ENCODE assay signal across 10 cellular contexts in genomic region chr6:25882066-25882496, GRCh38. TPM values are rescaled to one million over a fixed set of nuclear protein-coding genes. Genes with fewer than 3 reads are reported as not detected.
DNase-seq lines count a peak whose midpoint lies in the region; ATAC-seq lines count a peak whose summit lies in the region.
"Had no signal": no experiment of that assay in that cellular context is flagged by ENCODE, and none has a peak within 500 bp of the region (broad histone marks: within the 10 kb centered on the region; RNA-seq: fewer than 3 reads in every experiment).

No MANE protein-coding gene starts in this region.

- no peaks in the 10 kb centered on the region for H3K36me3 Mint-ChIP-seq in activated CD8-positive, alpha-beta T cell treated with anti-CD3 and anti-CD28 coated beads, Interleukin-2, amount 10 ng/mL, durations not matched to agents 7 days and 5 days (ENCODE audit: low read depth)

- peaks cover 9% of the 10 kb centered on the region for H3K4me1 Mint-ChIP-seq in activated CD8-positive, alpha-beta T cell treated with anti-CD3 and anti-CD28 coated beads, Interleukin-2, amount 10 ng/mL, durations not matched to agents 7 days and 5 days (ENCODE audit: low read depth)

- peak overlapping the region; percentile 78 for H3K27ac Mint-ChIP-seq in activated CD8-positive, alpha-beta T cell treated with anti-CD3 and anti-CD28 coated beads, Interleukin-2, amount 10 ng/mL, durations not matched to agents 7 days and 5 days

- peaks cover 15% of the 10 kb centered on the region for H3K27me3 Mint-ChIP-seq in activated CD8-positive, alpha-beta T cell treated with anti-CD3 and anti-CD28 coated beads, Interleukin-2, amount 10 ng/mL, durations not matched to agents 7 days and 5 days (ENCODE audit: low read depth)

- CTCF ChIA-PET in activated CD8-positive, alpha-beta T cell treated with anti-CD3 and anti-CD28 coated beads, Interleukin-2, amount 10 ng/mL, durations not matched to agents 7 days and 5 days (lab: Charles Lee): interaction anchor here (0.6 to 2.2 kb wide), 21 partner anchors 9 to 659 kb away, joined by 3 to 15 read pairs (median 4); partner anchors contain the start of gene SLC17A3

- H3K9me3 Mint-ChIP-seq in activated CD8-positive, alpha-beta T cell treated with anti-CD3 and anti-CD28 coated beads, Interleukin-2, amount 10 ng/mL, durations not matched to agents 7 days and 5 days (ENCODE audit: insufficient read depth): no peaks in the 10 kb centered on the region

- H3K4me3 Mint-ChIP-seq in activated CD8-positive, alpha-beta T cell treated with anti-CD3 and anti-CD28 coated beads, Interleukin-2, amount 10 ng/mL, durations not matched to agents 7 days and 5 days: peak overlapping the region; percentile 85

- DNase-seq in activated CD8-positive, alpha-beta T cell treated with anti-CD3 and anti-CD28 coated beads, Interleukin-2, amount 10 ng/mL, durations not matched to agents 7 days and 5 days: peak; percentile 60
- DNase-seq in germinal center (ENCODE audit: low spot score) (peak; percentile 4), 8988T (no peak), NAMALWA (ENCODE audit: low spot score) (no peak), ureter (ENCODE audit: low spot score) (no peak)
- DNase-seq in stimulated activated CD4-positive, alpha-beta T cell treated with anti-CD3 and anti-CD28 coated beads, Interleukin-15, amount 100 ng/mL, for 24 hours: peak; percentile 38

- POLR2A ChIA-PET in activated CD8-positive, alpha-beta T cell treated with anti-CD3 and anti-CD28 coated beads, Interleukin-2, amount 10 ng/mL, durations not matched to agents 7 days and 5 days (lab: Charles Lee): interaction anchor here (0.9 kb wide), 1 partner anchor 77 kb away, joined by 3 read pairs; no protein-coding TSS in a partner anchor

- ATAC-seq in GM19324 (IDR thresholded peaks at IDR 0.05; ENCODE audit: low FRiP score, unreplicated experiment) (peak; percentile 67), GM19452 (IDR thresholded peaks at IDR 0.05; ENCODE audit: unreplicated experiment) (no peak)
- peak; percentile 85 for ATAC-seq in activated CD8-positive, alpha-beta T cell treated with anti-CD3 and anti-CD28 coated beads, Interleukin-2, amount 10 ng/mL, durations not matched to agents 7 days and 5 days

RNA-seq across cellular contexts. Expression of gene SLC17A3, which starts 8.0 kb away (rescaled TPM):
- total RNA-seq in activated CD8-positive, alpha-beta T cell treated with anti-CD3 and anti-CD28 coated beads, Interleukin-2, amount 10 ng/mL, durations not matched to agents 7 days and 5 days: under 1 TPM; 0.21 to 0.55 TPM
- total RNA-seq in ureter: not detected
- total RNA-seq: ascending aorta, temporal lobe had no signal

RNA-seq across cellular contexts. Expression of gene SLC17A2, which starts 48.4 kb away (rescaled TPM):
- not detected for total RNA-seq in activated CD8-positive, alpha-beta T cell treated with anti-CD3 and anti-CD28 coated beads, Interleukin-2, amount 10 ng/mL, durations not matched to agents 7 days and 5 days
- not detected for total RNA-seq in ureter
- total RNA-seq: ascending aorta, temporal lobe had no signal

RNA-seq across cellular contexts. Expression of gene SLC17A1, which starts 50.2 kb away (rescaled TPM):
- not detected for total RNA-seq in activated CD8-positive, alpha-beta T cell treated with anti-CD3 and anti-CD28 coated beads, Interleukin-2, amount 10 ng/mL, durations not matched to agents 7 days and 5 days
- total RNA-seq in ureter: not detected
- total RNA-seq: ascending aorta, temporal lobe had no signal

Comparison
In these comparisons a context has a peak if more than half of its experiments do, and no peak if none do; other contexts are left out.
1. DNase-seq: peak in activated CD8-positive, alpha-beta T cell treated with anti-CD3 and anti-CD28 coated beads, Interleukin-2, amount 10 ng/mL, durations not matched to agents 7 days and 5 days (single experiment), germinal center (single experiment) and stimulated activated CD4-positive, alpha-beta T cell treated with anti-CD3 and anti-CD28 coated beads, Interleukin-15, amount 100 ng/mL, for 24 hours (single experiment); none in 8988T (single experiment), NAMALWA (single experiment) and ureter (single experiment).